8 cellular contexts compared by ENCODE assay signal in genomic region chr18:14958701-14959100, GRCh38.
"Had no signal": no experiment of that assay in that cellular context is flagged by ENCODE, and none has a peak within 500 bp of the region (broad histone marks: within the 10 kb centered on the region; RNA-seq: fewer than 3 reads in every experiment).

No MANE protein-coding gene starts in this region.

- H2AFZ ChIP-seq: GM23338 had no signal

- ATAC-seq: GM23338, HepG2 had no signal

- H3K27ac Mint-ChIP-seq: GM23338, H9, IgD-negative memory B cell had no signal

- H3K4me2 ChIP-seq: GM23338 had no signal

- H3K36me3 Mint-ChIP-seq: IgD-negative memory B cell had no signal

- H3K4me3 ChIP-seq: GM23338 had no signal

- DNase-seq: H9, HCEC 1CT, KBM-7 had no signal

- FAIRE-seq: H1, H54, HepG2 had no signal

- H3K4me1 Mint-ChIP-seq: GM23338, H9 had no signal

- H3K27me3 Mint-ChIP-seq: IgD-negative memory B cell had no signal

- H3K4me3 Mint-ChIP-seq: GM23338, H9, IgD-negative memory B cell had no signal
